13 cellular contexts compared by ENCODE assay signal in the genomic region with DNA sequence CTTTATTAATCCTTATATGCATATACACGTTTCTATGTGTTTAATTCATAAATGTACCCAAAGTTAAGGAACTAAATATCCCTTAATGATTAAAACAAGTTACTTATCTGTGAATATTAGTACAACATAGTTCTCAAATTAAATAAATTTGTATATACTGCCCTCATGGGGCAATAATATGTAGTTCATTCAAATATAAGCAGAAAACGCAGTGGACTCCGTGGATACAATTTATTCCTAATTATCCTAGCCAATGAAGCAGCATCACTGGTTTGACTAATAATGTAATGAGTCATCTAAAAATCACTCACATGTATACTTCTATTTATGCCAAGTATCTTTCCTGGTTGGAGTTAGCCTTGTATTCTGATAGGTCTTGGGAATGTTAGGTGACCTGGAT.
DNase-seq lines count a peak whose midpoint lies in the region; ATAC-seq and TF ChIP-seq lines count a peak whose summit lies in the region.
"Had no signal": no experiment of that assay in that cellular context is flagged by ENCODE, and none has a peak within 500 bp of the region (broad histone marks: within the 10 kb centered on the region; RNA-seq: fewer than 3 reads in every experiment).

No MANE protein-coding gene starts in this region.

- no peak overlapping the region for H3K27ac Mint-ChIP-seq in progenitor cell of endocrine pancreas

- no peak overlapping the region for H3K27ac ChIP-seq in thyroid gland

- intact Hi-C loops in thyroid gland (cut with DNase I): no loop called here

- H3K4me1 ChIP-seq in thyroid gland: no peaks in the 10 kb centered on the region

- peaks cover 9% of the 10 kb centered on the region for H3K36me3 Mint-ChIP-seq in progenitor cell of endocrine pancreas (ENCODE audit: insufficient read depth)

- H3K9me3 ChIP-seq in thyroid gland: no peaks in the 10 kb centered on the region

- TF ChIP-seq POLR2A in thyroid gland (IDR thresholded peaks at IDR 0.05): no peak

- peak; percentile 40 for TF ChIP-seq CTCF in progenitor cell of endocrine pancreas (IDR thresholded peaks at IDR 0.05; ENCODE audit: unreplicated experiment)
- no peak for TF ChIP-seq CTCF in thyroid gland (IDR thresholded peaks at IDR 0.05)

- no peaks in the 10 kb centered on the region for H3K4me1 Mint-ChIP-seq in progenitor cell of endocrine pancreas (ENCODE audit: low read depth)

- no peaks in the 10 kb centered on the region for H3K27me3 ChIP-seq in thyroid gland

- H3K4me3 Mint-ChIP-seq in progenitor cell of endocrine pancreas (ENCODE audit: low read depth): no peak overlapping the region

- H3K9me3 Mint-ChIP-seq in progenitor cell of endocrine pancreas (ENCODE audit: low read depth): peaks cover 3% of the 10 kb centered on the region

- H3K36me3 ChIP-seq in thyroid gland: peaks cover 0 to 2% of the 10 kb centered on the region in 2 donors

- no peak overlapping the region for H3K4me3 ChIP-seq in thyroid gland (replicated peaks in 1 of 3)

- DNase-seq in DMS 273 (lab: John Stamatoyannopoulos, UW; ENCODE audit: unreplicated experiment): peak; percentile 21
- no peak for DNase-seq in DMS 273 treated with DMSO at 0.1 percent for 48 hours (lab: John Stamatoyannopoulos, UW)
- DNase-seq in RPMI7951 (ENCODE audit: low read depth): peak; percentile 21
- peak; percentile 55 for DNase-seq in fibroblast of peridontal ligament (ENCODE audit: extremely low read depth)
- no peak for DNase-seq in progenitor cell of endocrine pancreas (ENCODE audit: low spot score, unreplicated experiment)
- no peak for DNase-seq in 8988T
- DNase-seq in thyroid gland: no peak
- DNase-seq: activated CD4-positive, alpha-beta T cell treated with anti-CD3 and anti-CD28 coated beads, Interleukin-2, amount 50 U/mL, for 48 hours; aorta; islet precursor cell; stimulated activated CD4-positive, alpha-beta T cell treated with anti-CD3 and anti-CD28 coated beads, Interleukin-15, amount 100 ng/mL, for 24 hours; substantia nigra had no signal

- 44 to 45% methylated on average over 3 of the region's 3 CpGs for WGBS in thyroid gland, 2 donors

- H3K27me3 Mint-ChIP-seq in progenitor cell of endocrine pancreas: no peaks in the 10 kb centered on the region

- no peak for ATAC-seq in GM21381 (IDR thresholded peaks at IDR 0.05; ENCODE audit: unreplicated experiment)

Comparison
In these comparisons a context has a peak if more than half of its experiments do, and no peak if none do; other contexts are left out.
1. DNase-seq: peak in DMS 273 (single experiment), RPMI7951 (single experiment) and fibroblast of peridontal ligament (single experiment); none in DMS 273 treated with DMSO at 0.1 percent for 48 hours (single experiment), progenitor cell of endocrine pancreas (single experiment), 8988T (single experiment) and thyroid gland (0 of 2).